Comparison of ENCODE assay signal across 38 cellular contexts in genomic region chr9:134846699-134847098, GRCh38. TPM values are rescaled to one million over a fixed set of nuclear protein-coding genes. Genes with fewer than 3 reads are reported as not detected.
"Had no signal": no experiment of that assay in that cellular context is flagged by ENCODE, and none has a peak within 500 bp of the region (broad histone marks: within the 10 kb centered on the region; RNA-seq: fewer than 3 reads in every experiment).

No MANE protein-coding gene starts in this region.

- H3K27me3 ChIP-seq: adrenal gland, ascending aorta, body of pancreas, brain microvascular endothelial cell, breast epithelium, cardiac muscle cell had no signal

- H3K27ac ChIP-seq: adrenal gland, ascending aorta, body of pancreas, brain microvascular endothelial cell, breast epithelium, cardiac muscle cell had no signal

- H3K9me3 ChIP-seq: adrenal gland, ascending aorta, body of pancreas, breast epithelium had no signal

- FAIRE-seq: astrocyte had no signal

- H3K4me3 ChIP-seq: adrenal gland, ascending aorta, body of pancreas, breast epithelium, cardiac muscle cell had no signal

- ATAC-seq: activated naive CD4-positive, alpha-beta T cell treated with anti-CD3 and anti-CD28 coated beads, Interleukin-2, amount 50 U/mL, for 72 hours; activated naive CD8-positive, alpha-beta T cell treated with anti-CD3 and anti-CD28 coated beads, Interleukin-2, amount 50 U/mL, for 24 hours; activated T-cell treated with anti-CD3 and anti-CD28 coated beads, Interleukin-2, amount 50 U/mL, for 4 hours; activated T-cell treated with anti-CD3 and anti-CD28 coated beads, Interleukin-2, amount 50 U/mL, for 72 hours; activated T-helper 17 cell treated with anti-CD3 and anti-CD28 coated beads, Interleukin-2, amount 50 U/mL, for 72 hours; body of pancreas had no signal

- DNase-seq: activated effector memory CD4-positive, alpha-beta T cell treated with anti-CD3 and anti-CD28 coated beads, Interleukin-2, amount 50 U/mL, for 16 hours; activated effector memory CD4-positive, alpha-beta T cell treated with Interleukin-2 at 50 U/mL for 16 hours; activated gamma-delta T cell; activated gamma-delta T cell treated with Interleukin-2 at 50 U/mL for 16 hours; activated naive CD4-positive, alpha-beta T cell; activated naive CD4-positive, alpha-beta T cell treated with anti-CD3 and anti-CD28 coated beads for 36 hours; activated naive CD4-positive, alpha-beta T cell treated with anti-CD3 and anti-CD28 coated beads, Interleukin-2, amount 10 ng/mL, durations not matched to agents 7 days and 5 days; activated naive CD4-positive, alpha-beta T cell treated with Interleukin-2 at 50 U/mL for 16 hours; activated naive CD8-positive, alpha-beta T cell treated with anti-CD3 and anti-CD28 coated beads for 36 hours; activated naive CD8-positive, alpha-beta T cell treated with anti-CD3 and anti-CD28 coated beads, Interleukin-2, amount 10 ng/mL, durations not matched to agents 7 days and 5 days; activated naive CD8-positive, alpha-beta T cell treated with anti-CD3 and anti-CD28 coated beads, Interleukin-2, amount 50 U/mL, for 24 hours; activated T-cell treated with anti-CD3 and anti-CD28 coated beads, Interleukin-2, amount 50 U/mL, for 1 hour; activated T-cell treated with anti-CD3 and anti-CD28 coated beads, Interleukin-2, amount 50 U/mL, for 24 hours; activated T-cell treated with anti-CD3 and anti-CD28 coated beads, Interleukin-2, amount 50 U/mL, for 4 hours; activated T-cell treated with anti-CD3 and anti-CD28 coated beads, Interleukin-2, amount 50 U/mL, for 48 hours; activated T-cell treated with anti-CD3 and anti-CD28 coated beads, Interleukin-2, amount 50 U/mL, for 72 hours; adrenal gland; amniotic stem cell; amygdala; anterior cingulate cortex; body of pancreas; brain microvascular endothelial cell; caudate nucleus; central memory CD4-positive, alpha-beta T cell; cerebellar nuclear complex had no signal

- H3K36me3 ChIP-seq: breast epithelium, cardiac muscle cell had no signal

- H3K4me1 ChIP-seq: adrenal gland, ascending aorta, body of pancreas, breast epithelium had no signal

RNA-seq across cellular contexts. Expression of gene FCN2, which starts 33.9 kb away (rescaled TPM):
- total RNA-seq: activated naive CD4-positive, alpha-beta T cell treated with anti-CD3 and anti-CD28 coated beads for 36 hours; activated naive CD4-positive, alpha-beta T cell treated with anti-CD3 and anti-CD28 coated beads, Interleukin-2, amount 50 U/mL, for 72 hours; activated naive CD8-positive, alpha-beta T cell treated with anti-CD3 and anti-CD28 coated beads for 36 hours; activated naive CD8-positive, alpha-beta T cell treated with anti-CD3 and anti-CD28 coated beads, Interleukin-2, amount 10 ng/mL, durations not matched to agents 7 days and 5 days; activated T-cell treated with anti-CD3 and anti-CD28 coated beads, Interleukin-2, amount 50 U/mL, for 4 hours; activated T-cell treated with anti-CD3 and anti-CD28 coated beads, Interleukin-2, amount 50 U/mL, for 72 hours; activated T-helper 1 cell treated with anti-CD3 and anti-CD28 coated beads, Interleukin-12 subunit alpha, Interleukin-12 subunit beta, Interleukin-2, Interleukin-4 antibody, amounts not matched to agents 30 ng/mL and 10 ng/mL and 1 ng/mL, durations not matched to agents 14 hours and 24 hours and 36 hours; activated T-helper 17 cell treated with anti-CD3 and anti-CD28 coated beads, Interleukin-2, amount 50 U/mL, for 72 hours; activated T-helper 2 cell treated with anti-CD3 and anti-CD28 coated beads, Interferon-gamma antibody, Interleukin-2, Interleukin-4, amounts not matched to agents 10 μg/mL and 5 μg/mL and 100 μg/mL, durations not matched to agents 14 hours and 24 hours and 36 hours; ascending aorta; astrocyte; body of pancreas; bronchial epithelial cell; cardiac muscle cell; cardiac septum; cerebellum; chondrocyte had no signal
- polyA plus RNA-seq: aorta, cardiac muscle cell had no signal
